ENCODE assay signal across 30 cellular contexts in genomic region chr19:1734328-1734966, GRCh38. TPM values are rescaled to one million over a fixed set of nuclear protein-coding genes. Genes with fewer than 3 reads are reported as not detected.
"Had no signal": no experiment of that assay in that cellular context is flagged by ENCODE, and none has a peak within 500 bp of the region (broad histone marks: within the 10 kb centered on the region; RNA-seq: fewer than 3 reads in every experiment).

No MANE protein-coding gene starts in this region.

- H3K4me1 ChIP-seq: gastrocnemius medialis, lower lobe of right lung, neural progenitor cell, parathyroid adenoma, right atrium auricular region, testis, tibial artery had no signal

- H3K9ac ChIP-seq: neural progenitor cell, parathyroid adenoma had no signal

- H3K27me3 ChIP-seq: testis had no signal

- H3K9me3 ChIP-seq: gastrocnemius medialis, lower lobe of right lung, right atrium auricular region, testis, tibial artery had no signal

- H2AFZ ChIP-seq: hepatocyte, neural progenitor cell, parathyroid adenoma had no signal

- H3K4me1 Mint-ChIP-seq: memory B cell; nephron; stimulated activated effector memory CD8-positive, alpha-beta T cell treated with anti-CD3 and anti-CD28 coated beads, Interleukin-12 subunit alpha, Interleukin-12 subunit beta, amount 100 ng/mL, for 72 hours had no signal

- H3K4me3 ChIP-seq: dorsolateral prefrontal cortex, gastrocnemius medialis, hepatocyte, lower lobe of right lung, neural progenitor cell, right atrium auricular region, smooth muscle cell, testis, tibial artery had no signal

- DNase-seq: dorsolateral prefrontal cortex; effector CD4-positive, alpha-beta T cell; foreskin fibroblast; gastrocnemius medialis; head of caudate nucleus; kidney glomerular epithelial cell; left ventricle myocardium superior; lower lobe of right lung; stimulated activated CD4-positive, alpha-beta T cell treated with anti-CD3 and anti-CD28 coated beads, Interleukin-12 subunit alpha, Interleukin-12 subunit beta, amount 100 ng/mL, for 4 hours; stimulated activated CD4-positive, alpha-beta T cell treated with anti-CD3 and anti-CD28 coated beads, Interleukin-2, amount 100 ng/mL, for 24 hours; stimulated activated CD4-positive, alpha-beta T cell treated with anti-CD3 and anti-CD28 coated beads, Interleukin-4, amount 100 ng/mL, for 24 hours; stimulated activated naive CD8-positive, alpha-beta T cell treated with anti-CD3 and anti-CD28 coated beads, Interleukin-15, Interleukin-2, amounts not matched to agents 100 U/mL and 50 U/mL, for 24 hours; substantia nigra; testis; tibial artery had no signal

- H3K79me2 ChIP-seq: hepatocyte, parathyroid adenoma had no signal

- H3K36me3 ChIP-seq: gastrocnemius medialis, lower lobe of right lung, neural progenitor cell, right atrium auricular region, tibial artery had no signal

- H3K4me3 Mint-ChIP-seq: memory B cell; nephron; stimulated activated effector memory CD8-positive, alpha-beta T cell treated with anti-CD3 and anti-CD28 coated beads, Interleukin-12 subunit alpha, Interleukin-12 subunit beta, amount 100 ng/mL, for 72 hours; type B pancreatic cell had no signal

- H3K27ac ChIP-seq: dorsolateral prefrontal cortex, gastrocnemius medialis, hepatocyte, lower lobe of right lung, neural progenitor cell, parathyroid adenoma, right atrium auricular region, testis, tibial artery had no signal

- H3K36me3 Mint-ChIP-seq: memory B cell; neural progenitor cell; stimulated activated effector memory CD8-positive, alpha-beta T cell treated with anti-CD3 and anti-CD28 coated beads, Interleukin-12 subunit alpha, Interleukin-12 subunit beta, amount 100 ng/mL, for 72 hours; type B pancreatic cell had no signal

- H3K4me2 ChIP-seq: hepatocyte, neural progenitor cell, smooth muscle cell had no signal

- H3K27ac Mint-ChIP-seq: memory B cell, nephron, neural progenitor cell, progenitor cell of endocrine pancreas, type B pancreatic cell had no signal

- ATAC-seq: gastrocnemius medialis; left ventricle myocardium superior; lower lobe of right lung; sciatic nerve; stimulated activated effector memory CD8-positive, alpha-beta T cell treated with anti-CD3 and anti-CD28 coated beads, Interleukin-12 subunit alpha, Interleukin-12 subunit beta, amount 100 ng/mL, for 72 hours; stimulated activated naive CD8-positive, alpha-beta T cell treated with anti-CD3 and anti-CD28 coated beads, Interleukin-15, Interleukin-2, amounts not matched to agents 100 U/mL and 50 U/mL, for 24 hours had no signal

- H3K9me3 Mint-ChIP-seq: memory B cell; nephron; neural progenitor cell; stimulated activated effector memory CD8-positive, alpha-beta T cell treated with anti-CD3 and anti-CD28 coated beads, Interleukin-12 subunit alpha, Interleukin-12 subunit beta, amount 100 ng/mL, for 72 hours; type B pancreatic cell had no signal

RNA-seq across cellular contexts. Expression of gene ONECUT3, which starts 18.9 kb away (rescaled TPM):
- total RNA-seq: dorsolateral prefrontal cortex, gastrocnemius medialis, glomerular endothelial cell, left ventricle myocardium superior, lower lobe of right lung, mononuclear cell, osteoblast, right atrium auricular region, sciatic nerve, smooth muscle cell, urinary bladder had no signal
- polyA plus RNA-seq: smooth muscle cell, urinary bladder had no signal
